23 cellular contexts compared by ENCODE assay signal in genomic region chr4:86380176-86380724, GRCh38. TPM values are rescaled to one million over a fixed set of nuclear protein-coding genes. Genes with fewer than 3 reads are reported as not detected.
DNase-seq lines count a peak whose midpoint lies in the region; ATAC-seq and FAIRE-seq lines count a peak whose summit lies in the region.
"Had no signal": no experiment of that assay in that cellular context is flagged by ENCODE, and none has a peak within 500 bp of the region (broad histone marks: within the 10 kb centered on the region; RNA-seq: fewer than 3 reads in every experiment).

No MANE protein-coding gene starts in this region.

- H3K36me3 Mint-ChIP-seq in stimulated activated memory B cell treated with anti-CD40 and anti-IgM and Interleukin-4, amounts not matched to agents 10 μg/mL and 1 μg/mL and 100 μg/mL, for 72 hours, result no peaks in the 10 kb centered on the region
- H3K36me3 Mint-ChIP-seq: brain had no signal

- H3K9ac ChIP-seq in endocrine pancreas (ENCODE audit: control insufficient read depth, insufficient read depth, low read length), result no peak overlapping the region

- H3K27ac Mint-ChIP-seq in stimulated activated memory B cell treated with anti-CD40 and anti-IgM and Interleukin-4, amounts not matched to agents 10 μg/mL and 1 μg/mL and 100 μg/mL, for 72 hours, result no peak overlapping the region
- H3K27ac Mint-ChIP-seq: activated T-cell treated with anti-CD3 and anti-CD28 coated beads, Interleukin-2, amount 50 U/mL, for 24 hours; brain; nephron; T-helper 1 cell treated with Interleukin-12 subunit alpha and Interleukin-12 subunit beta and Interleukin-4 antibody, amounts not matched to agents 30 μg/mL and 1 μg/mL, for 36 hours had no signal

- no peaks in the 10 kb centered on the region for H3K9me3 ChIP-seq in endocrine pancreas (ENCODE audit: control insufficient read depth, low read length)
- no peaks in the 10 kb centered on the region for H3K9me3 ChIP-seq in small intestine (ENCODE audit: control insufficient read depth, low read depth)
- H3K9me3 ChIP-seq: thoracic aorta, vagina had no signal

- H3K27me3 ChIP-seq in endocrine pancreas (ENCODE audit: control insufficient read depth, insufficient read depth, low read length) (no peaks in the 10 kb centered on the region), small intestine (ENCODE audit: control insufficient read depth in 2 of 2, insufficient read depth in 2 of 2, low read length in 2 of 2) (peaks cover 0 to 2% of the 10 kb centered on the region in 2 donors)
- H3K27me3 ChIP-seq: foreskin keratinocyte, vagina had no signal

- no peaks in the 10 kb centered on the region for H3K9me3 Mint-ChIP-seq in stimulated activated memory B cell treated with anti-CD40 and anti-IgM and Interleukin-4, amounts not matched to agents 10 μg/mL and 1 μg/mL and 100 μg/mL, for 72 hours
- H3K9me3 Mint-ChIP-seq: activated T-cell treated with anti-CD3 and anti-CD28 coated beads, Interleukin-2, amount 50 U/mL, for 24 hours had no signal

- H3K4me3 ChIP-seq in endocrine pancreas (ENCODE audit: control insufficient read depth, insufficient read depth, low read length), result peak overlapping the region; percentile 30
- H3K4me3 ChIP-seq in small intestine (ENCODE audit: low read depth in 1 of 2, low read length in 2 of 2), result no peak overlapping the region
- H3K4me3 ChIP-seq: thoracic aorta, vagina had no signal

- no peak for FAIRE-seq in small intestine (lab: Jason Lieb, UNC)

- no peaks in the 10 kb centered on the region for H3K4me1 ChIP-seq in endocrine pancreas (ENCODE audit: control insufficient read depth, insufficient read depth, low read length)
- no peaks in the 10 kb centered on the region for H3K4me1 ChIP-seq in small intestine (ENCODE audit: control insufficient read depth in 2 of 2, insufficient read depth in 1 of 2, low read depth in 1 of 2, low read length in 1 of 2)
- H3K4me1 ChIP-seq: foreskin keratinocyte had no signal

- no peak for ATAC-seq in stimulated activated memory B cell treated with anti-CD40 and anti-IgM and Interleukin-4, amounts not matched to agents 10 μg/mL and 1 μg/mL and 100 μg/mL, for 72 hours
- ATAC-seq: foreskin keratinocyte had no signal

- H3K27me3 Mint-ChIP-seq in stimulated activated memory B cell treated with anti-CD40 and anti-IgM and Interleukin-4, amounts not matched to agents 10 μg/mL and 1 μg/mL and 100 μg/mL, for 72 hours, result no peaks in the 10 kb centered on the region
- H3K27me3 Mint-ChIP-seq: activated T-cell treated with anti-CD3 and anti-CD28 coated beads, Interleukin-2, amount 50 U/mL, for 24 hours; brain had no signal

- H3K27ac ChIP-seq in small intestine (ENCODE audit: low read depth in 1 of 2, low read length in 1 of 2), result no peak overlapping the region
- H3K27ac ChIP-seq: foreskin keratinocyte, thoracic aorta, vagina had no signal

- no peaks in the 10 kb centered on the region for H3K4me1 Mint-ChIP-seq in stimulated activated memory B cell treated with anti-CD40 and anti-IgM and Interleukin-4, amounts not matched to agents 10 μg/mL and 1 μg/mL and 100 μg/mL, for 72 hours
- H3K4me1 Mint-ChIP-seq: nephron had no signal

- H3K4me3 Mint-ChIP-seq in stimulated activated memory B cell treated with anti-CD40 and anti-IgM and Interleukin-4, amounts not matched to agents 10 μg/mL and 1 μg/mL and 100 μg/mL, for 72 hours, result no peak overlapping the region
- H3K4me3 Mint-ChIP-seq: activated T-cell treated with anti-CD3 and anti-CD28 coated beads, Interleukin-2, amount 50 U/mL, for 24 hours; brain; nephron; T-helper 1 cell treated with Interleukin-12 subunit alpha and Interleukin-12 subunit beta and Interleukin-4 antibody, amounts not matched to agents 30 μg/mL and 1 μg/mL, for 36 hours had no signal

- peak; percentile 8 for DNase-seq in HuH-7.5 (ENCODE audit: low spot score)
- DNase-seq in NCI-H2029 treated with DMSO at 0.1 percent for 48 hours (lab: John Stamatoyannopoulos, UW), result peak; percentile 15
- peak; percentile 69 for DNase-seq in small intestine
- no peak for DNase-seq in T-helper 9 cell
- no peak for DNase-seq in UCSD-AML1 (lab: John Stamatoyannopoulos, UW; ENCODE audit: unreplicated experiment)
- DNase-seq: activated CD4-positive, alpha-beta T cell treated with anti-CD3 and anti-CD28 coated beads for 48 hours; activated T-cell treated with anti-CD3 and anti-CD28 coated beads, Interleukin-2, amount 50 U/mL, for 24 hours; C1 segment of cervical spinal cord; foreskin keratinocyte; HCEC 1CT; Karpas-422; midbrain; NCI-H2107; NCI-H524; stimulated activated CD4-positive, alpha-beta T cell treated with anti-CD3 and anti-CD28 coated beads, Interleukin-4, amount 100 ng/mL, for 1 hour; stimulated activated naive CD4-positive, alpha-beta T cell had no signal

- H3K36me3 ChIP-seq in endocrine pancreas (ENCODE audit: control insufficient read depth, insufficient read depth, low read length) (no peaks in the 10 kb centered on the region), small intestine (ENCODE audit: control insufficient read depth in 2 of 2, insufficient read depth in 2 of 2, low read length in 2 of 2) (no peaks in the 10 kb centered on the region)
- H3K36me3 ChIP-seq: thoracic aorta, vagina had no signal

RNA-seq across cellular contexts. Expression of gene MAPK10, which starts 20.4 kb away (rescaled TPM):
- 1 to 10 TPM in 2 of 3 donors, under 1 TPM in 1; 0.22 to 7.3 (median 2.7) TPM for polyA plus RNA-seq in small intestine

Comparison
In these comparisons a context has a peak if more than half of its experiments do, and no peak if none do; other contexts are left out.
1. DNase-seq: peak in HuH-7.5 (single experiment), NCI-H2029 treated with DMSO at 0.1 percent for 48 hours (single experiment) and small intestine (single experiment); none in T-helper 9 cell (single experiment) and UCSD-AML1 (single experiment).